20 cellular contexts compared by ENCODE assay signal in the genomic region with DNA sequence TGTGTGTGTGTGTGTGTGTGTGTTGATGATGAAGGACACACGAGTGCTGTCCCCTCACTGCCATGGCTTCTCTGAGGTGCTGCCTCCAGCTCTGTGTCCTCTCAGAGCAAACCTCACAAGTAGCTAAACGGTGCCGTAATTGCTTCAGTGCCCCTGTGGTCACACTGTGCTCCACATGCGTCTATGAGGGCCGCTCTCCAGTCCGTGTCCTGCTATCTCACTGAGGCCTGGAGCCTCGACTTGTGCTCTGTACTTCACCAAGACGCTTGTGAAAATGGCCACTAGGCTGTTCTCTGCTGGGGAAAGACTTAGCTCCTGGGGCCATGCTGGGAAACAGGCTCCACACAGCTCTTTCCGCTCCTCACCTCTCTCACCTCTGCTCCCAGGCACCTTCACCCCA.
"Had no signal": no experiment of that assay in that cellular context is flagged by ENCODE, and none has a peak within 500 bp of the region (broad histone marks: within the 10 kb centered on the region; RNA-seq: fewer than 3 reads in every experiment).

No MANE protein-coding gene starts in this region.

- H3K9ac ChIP-seq: SK-N-SH had no signal

- DNase-seq: activated CD4-positive, alpha-beta memory T cell treated with anti-CD3 and anti-CD28 coated beads for 36 hours; activated CD4-positive, alpha-beta T cell treated with anti-CD3 and anti-CD28 coated beads for 4 hours; activated naive CD4-positive, alpha-beta T cell treated with Interleukin-2 at 50 U/mL for 16 hours; activated naive CD8-positive, alpha-beta T cell treated with anti-CD3 and anti-CD28 coated beads, Interleukin-2, amount 10 ng/mL, durations not matched to agents 7 days and 5 days; activated T-cell treated with anti-CD3 and anti-CD28 coated beads for 4 hours; amygdala; caudate nucleus; heart right ventricle; left ventricle myocardium superior; mucosa of descending colon; naive thymus-derived CD8-positive, alpha-beta T cell; retina; SK-N-SH; stimulated activated CD4-positive, alpha-beta T cell treated with anti-CD3 and anti-CD28 coated beads, Interleukin-2, amount 100 ng/mL, for 24 hours had no signal

- H3K36me3 Mint-ChIP-seq: activated CD4-positive, alpha-beta memory T cell treated with anti-CD3 and anti-CD28 coated beads for 36 hours; activated naive CD8-positive, alpha-beta T cell treated with anti-CD3 and anti-CD28 coated beads, Interleukin-2, amount 10 ng/mL, durations not matched to agents 7 days and 5 days; brain; naive thymus-derived CD8-positive, alpha-beta T cell; WTC11 had no signal

- H3K9me3 Mint-ChIP-seq: activated CD4-positive, alpha-beta memory T cell treated with anti-CD3 and anti-CD28 coated beads for 36 hours; activated naive CD8-positive, alpha-beta T cell treated with anti-CD3 and anti-CD28 coated beads, Interleukin-2, amount 10 ng/mL, durations not matched to agents 7 days and 5 days; activated T-helper 1 cell treated with anti-CD3 and anti-CD28 coated beads, Interleukin-12 subunit alpha, Interleukin-12 subunit beta, Interleukin-2, Interleukin-4 antibody, amounts not matched to agents 30 ng/mL and 10 ng/mL and 1 ng/mL, durations not matched to agents 14 hours and 24 hours and 36 hours; brain; naive thymus-derived CD8-positive, alpha-beta T cell; T-helper 2 cell treated with Interferon-gamma antibody and Interleukin-4, amounts not matched to agents 5 μg/mL and 100 μg/mL, for 36 hours; WTC11 had no signal

- H3K4me2 ChIP-seq: SK-N-SH had no signal

- H3K27ac Mint-ChIP-seq: activated CD4-positive, alpha-beta memory T cell treated with anti-CD3 and anti-CD28 coated beads for 36 hours; activated naive CD8-positive, alpha-beta T cell treated with anti-CD3 and anti-CD28 coated beads, Interleukin-2, amount 10 ng/mL, durations not matched to agents 7 days and 5 days; activated T-helper 1 cell treated with anti-CD3 and anti-CD28 coated beads, Interleukin-12 subunit alpha, Interleukin-12 subunit beta, Interleukin-2, Interleukin-4 antibody, amounts not matched to agents 30 ng/mL and 10 ng/mL and 1 ng/mL, durations not matched to agents 14 hours and 24 hours and 36 hours; naive thymus-derived CD8-positive, alpha-beta T cell; T-helper 2 cell treated with Interferon-gamma antibody and Interleukin-4, amounts not matched to agents 5 μg/mL and 100 μg/mL, for 36 hours had no signal

- H3K36me3 ChIP-seq: heart right ventricle, thoracic aorta had no signal

- H3K27ac ChIP-seq: heart right ventricle, thoracic aorta had no signal

- ATAC-seq: esophagus mucosa; heart right ventricle; left ventricle myocardium superior; mucosa of descending colon; naive thymus-derived CD8-positive, alpha-beta T cell; WTC11 had no signal

- H3K4me3 Mint-ChIP-seq: activated CD4-positive, alpha-beta memory T cell treated with anti-CD3 and anti-CD28 coated beads for 36 hours; activated naive CD8-positive, alpha-beta T cell treated with anti-CD3 and anti-CD28 coated beads, Interleukin-2, amount 10 ng/mL, durations not matched to agents 7 days and 5 days; activated T-helper 1 cell treated with anti-CD3 and anti-CD28 coated beads, Interleukin-12 subunit alpha, Interleukin-12 subunit beta, Interleukin-2, Interleukin-4 antibody, amounts not matched to agents 30 ng/mL and 10 ng/mL and 1 ng/mL, durations not matched to agents 14 hours and 24 hours and 36 hours; brain; naive thymus-derived CD8-positive, alpha-beta T cell; T-helper 2 cell treated with Interferon-gamma antibody and Interleukin-4, amounts not matched to agents 5 μg/mL and 100 μg/mL, for 36 hours; WTC11 had no signal

- H3K4me3 ChIP-seq: heart right ventricle, mucosa of descending colon, thoracic aorta had no signal

- H3K27me3 ChIP-seq: heart right ventricle had no signal

- H3K9me3 ChIP-seq: heart right ventricle, mucosa of descending colon, SK-N-SH, thoracic aorta had no signal
